21 cellular contexts compared by ENCODE assay signal in the genomic region with DNA sequence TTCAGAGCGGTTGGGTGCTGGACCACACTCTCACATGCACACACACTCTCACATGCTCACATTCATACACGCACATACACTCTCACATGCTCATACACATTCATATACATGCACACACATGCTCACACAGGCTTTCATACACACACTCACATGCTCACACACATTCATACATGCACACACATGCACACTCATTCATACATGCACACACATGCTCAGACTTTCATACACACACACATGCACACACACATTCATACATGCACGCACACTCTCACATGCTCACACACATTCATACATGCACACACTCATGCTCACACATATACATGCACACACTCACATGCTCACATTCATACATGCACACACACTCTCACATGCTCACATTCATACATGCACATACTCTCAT. TPM values are rescaled to one million over a fixed set of nuclear protein-coding genes. Genes with fewer than 3 reads are reported as not detected.
DNase-seq lines count a peak whose midpoint lies in the region; ATAC-seq, FAIRE-seq and TF ChIP-seq lines count a peak whose summit lies in the region.
"Had no signal": no experiment of that assay in that cellular context is flagged by ENCODE, and none has a peak within 500 bp of the region (broad histone marks: within the 10 kb centered on the region; RNA-seq: fewer than 3 reads in every experiment).

No MANE protein-coding gene starts in this region.

- H2BK5ac ChIP-seq in IMR-90 (ENCODE audit: low read depth, low read length, poor library complexity, severe bottlenecking) = no peak overlapping the region
- no peak overlapping the region for H2BK5ac ChIP-seq in trophoblast cell (ENCODE audit: low read depth, low read length, poor library complexity)

- H2BK120ac ChIP-seq in IMR-90 (ENCODE audit: low read depth, low read length) (0 out of 2 replicates have a peak overlapping the region, but pooled peaks have one; percentile 7), trophoblast cell (ENCODE audit: insufficient read depth, low read length, poor library complexity) (no peak overlapping the region)

- no TSS peak for BruUV-seq in IMR-90 (replicated peaks; lab: Mats Ljungman, UMichigan)

- H2AFZ ChIP-seq in IMR-90 (replicated peaks; ENCODE audit: low read length, poor library complexity) (no peak overlapping the region), trophoblast cell (ENCODE audit: insufficient read depth, low read length, poor library complexity) (no peak overlapping the region)
- H2AFZ ChIP-seq: GM23248 had no signal

- H4K91ac ChIP-seq in IMR-90 (ENCODE audit: insufficient read depth, low read depth, low read length) (no peak overlapping the region), trophoblast cell (ENCODE audit: low read depth, low read length) (no peak overlapping the region)

- no peak overlapping the region for H4K12ac ChIP-seq in trophoblast cell (ENCODE audit: low read depth, low read length)

- H2AK9ac ChIP-seq in IMR-90 (replicated peaks; ENCODE audit: low read depth, low read length, poor library complexity) = no peak overlapping the region

- H3K23ac ChIP-seq in IMR-90 (ENCODE audit: low read depth, low read length) (no peak overlapping the region), trophoblast cell (ENCODE audit: low read length) (peak overlapping the region; percentile 3)

- H3K4me2 ChIP-seq in IMR-90 (ENCODE audit: low read depth, low read length) = no peak overlapping the region
- H3K4me2 ChIP-seq in trophoblast cell (ENCODE audit: low read length) = no peak overlapping the region

- TF ChIP-seq POLR2A in IMR-90 (IDR thresholded peaks at IDR 0.05; ENCODE audit: low read depth, low read length) = no peak

- no peak overlapping the region for H2BK20ac ChIP-seq in IMR-90 (ENCODE audit: low read depth, low read length)

- intact Hi-C loops in IMR-90 (cut with micrococcal nuclease) = no loop called here

- H3K27me3 ChIP-seq in IMR-90 (ENCODE audit: control insufficient read depth, insufficient read depth, low read length) = no peaks in the 10 kb centered on the region
- H3K27me3 ChIP-seq in bronchial epithelial cell (ENCODE audit: control insufficient read depth, insufficient read depth, low read length) = no peaks in the 10 kb centered on the region
- no peaks in the 10 kb centered on the region for H3K27me3 ChIP-seq in trophoblast cell (ENCODE audit: insufficient read depth, low read length)

- H4K5ac ChIP-seq in IMR-90 (ENCODE audit: low read depth, low read length) = no peak overlapping the region

- dilution Hi-C loops in IMR-90 (cut with HindIII; ENCODE audit: low sequenced_read_pairs, unreplicated experiment) = no loop called here

- H2AK5ac ChIP-seq in IMR-90 (ENCODE audit: low read depth, low read length) (peak overlapping the region; percentile 31; the same call in 1 of the 2 replicates), trophoblast cell (ENCODE audit: low read length) (no peak overlapping the region)

- peak overlapping the region; percentile 39; the same call in 1 of the 2 replicates for H3K27ac ChIP-seq in C4-2B
- no peak overlapping the region for H3K27ac ChIP-seq in IMR-90 (ENCODE audit: insufficient read depth, low read length)
- no peak overlapping the region for H3K27ac ChIP-seq in trophoblast cell (ENCODE audit: low read depth, low read length)
- H3K27ac ChIP-seq: GM23248, HL-60 had no signal

- H3K36me3 ChIP-seq in IMR-90 (ENCODE audit: control insufficient read depth, insufficient read depth, low read length) (no peaks in the 10 kb centered on the region), bronchial epithelial cell (ENCODE audit: control insufficient read depth, insufficient read depth, low read length) (no peaks in the 10 kb centered on the region), trophoblast cell (ENCODE audit: control insufficient read depth in 1 of 2, insufficient read depth in 2 of 2, low read length in 2 of 2) (no peaks in the 10 kb centered on the region)
- H3K36me3 ChIP-seq: HAP-1 had no signal

- H3K79me2 ChIP-seq in trophoblast cell (ENCODE audit: control insufficient read depth, insufficient read depth, low read length, poor library complexity) = no peaks in the 10 kb centered on the region

- H3K4me1 ChIP-seq in IMR-90 (ENCODE audit: control insufficient read depth, insufficient read depth, low read length) = peaks cover 2% of the 10 kb centered on the region; the same call in 1 of the 2 replicates
- H3K4me1 ChIP-seq in trophoblast cell (ENCODE audit: control insufficient read depth in 1 of 2, insufficient read depth in 2 of 2, low read length in 2 of 2) = peaks cover 0 to 5% of the 10 kb centered on the region in 2 experiments

- no peaks in the 10 kb centered on the region for H3K9me3 ChIP-seq in IMR-90 (ENCODE audit: control insufficient read depth, insufficient read depth, low read length)
- no peaks in the 10 kb centered on the region for H3K9me3 ChIP-seq in trophoblast cell (ENCODE audit: insufficient read depth, low read depth, low read length)
- H3K9me3 ChIP-seq: HAP-1 had no signal

- H4K8ac ChIP-seq in IMR-90 (ENCODE audit: low read depth in 2 of 2, low read length in 2 of 2) (no peak overlapping the region), trophoblast cell (ENCODE audit: low read depth, low read length) (no peak overlapping the region)

- ATAC-seq in IMR-90 (ENCODE audit: low read depth) (no peak), HG03354 (IDR thresholded peaks at IDR 0.05; ENCODE audit: poor library complexity, severe bottlenecking, unreplicated experiment) (no peak)

- H3K14ac ChIP-seq in IMR-90 (replicated peaks; ENCODE audit: low read depth, low read length) (peak overlapping the region; percentile 1; the same call in 1 of the 2 replicates), trophoblast cell (ENCODE audit: low read length) (no peak overlapping the region)

- no peak for TF ChIP-seq CTCF in C4-2B (conservative IDR thresholded peaks at IDR 0.05)
- TF ChIP-seq CTCF in IMR-90 (conservative IDR thresholded peaks at IDR 0.05; ENCODE audit: low read depth, low read length) = no peak
- no peak for TF ChIP-seq CTCF in bronchial epithelial cell (IDR thresholded peaks at IDR 0.05; ENCODE audit: insufficient read depth, low read length, severe bottlenecking)

- H3K4me3 ChIP-seq in IMR-90 (ENCODE audit: insufficient read depth, low read depth, low read length) (no peak overlapping the region), bronchial epithelial cell (ENCODE audit: low read depth, low read length) (no peak overlapping the region), trophoblast cell (ENCODE audit: low read depth, low read length) (no peak overlapping the region)
- H3K4me3 ChIP-seq: GM23248, HAP-1 had no signal

- WGBS in IMR-90 (ENCODE audit: extremely low coverage in 2 of 2, insufficient read length in 1 of 2), 2 experiments = 72% methylated on average over 3 of the region's 3 CpGs; no CpG with 5 or more reads in 1 of the 2 experiments
- WGBS in trophoblast cell (ENCODE audit: extremely low coverage, insufficient coverage, insufficient read length) = no CpG with 5 or more reads among the region's 3 CpGs

- no peaks in the 10 kb centered on the region for H4K20me1 ChIP-seq in IMR-90 (ENCODE audit: insufficient read depth, low read length)

- in situ Hi-C loops in IMR-90 (cut with MboI; ENCODE audit: low sequenced_read_pairs) = no loop called here

- no peak overlapping the region for H2BK15ac ChIP-seq in IMR-90 (ENCODE audit: low read depth, low read length)

- H3K9ac ChIP-seq in IMR-90 (ENCODE audit: low read depth, low read length) (no peak overlapping the region), trophoblast cell (ENCODE audit: low read length) (no peak overlapping the region)
- H3K9ac ChIP-seq: GM23248 had no signal

- H3K18ac ChIP-seq in IMR-90 (ENCODE audit: low read depth, low read length) = peak overlapping the region; percentile 20; the same call in 1 of the 2 replicates
- H3K18ac ChIP-seq in trophoblast cell (ENCODE audit: low read length) = no peak overlapping the region

- peak; percentile 91 for FAIRE-seq in bronchial epithelial cell (lab: Jason Lieb, UNC)
- FAIRE-seq: A204.1, G401.6, GM18507 had no signal

- CTCF ChIA-PET in IMR-90 (lab: Yijun Ruan, JAX) = no interaction called here

- H3K4ac ChIP-seq in IMR-90 (ENCODE audit: low read depth, low read length) (no peak overlapping the region), trophoblast cell (ENCODE audit: low read depth, low read length) (no peak overlapping the region)

- TF ChIP-seq RAD21 in IMR-90 (IDR thresholded peaks at IDR 0.05; ENCODE audit: low read length) = no peak

- H3K9me1 ChIP-seq in IMR-90 (ENCODE audit: insufficient read depth, low read length) = peaks cover 6% of the 10 kb centered on the region

- DNase-seq in IMR-90 (no peak), bronchial epithelial cell (ENCODE audit: low read depth) (no peak), trophoblast cell (no peak), islet precursor cell (no peak)
- no peak for DNase-seq in activated CD4-positive, CD25-positive, alpha-beta regulatory T cell treated with anti-CD3 and anti-CD28 coated beads, Interleukin-2, amount 50 U/mL, for 72 hours
- DNase-seq: CD4-positive, alpha-beta T cell; DMS153; GM23248; Karpas-422; NCI-H1417; NCI-H187; NCI-H446; NCI-H526 treated with DMSO at 0.1 percent for 48 hours; Right ventricle myocardium superior had no signal

- POLR2A ChIA-PET in IMR-90 (lab: Charles Lee; ENCODE audit: unreplicated experiment) = no interaction called here

- no peak overlapping the region for H3K56ac ChIP-seq in IMR-90 (ENCODE audit: extremely low read depth, insufficient read depth, low read length)

- no peaks in the 10 kb centered on the region for H3K79me1 ChIP-seq in IMR-90 (ENCODE audit: low read depth in 1 of 2, low read length in 2 of 2)
- H3K79me1 ChIP-seq in trophoblast cell (ENCODE audit: low read length) = no peaks in the 10 kb centered on the region

- no peak overlapping the region for H2BK12ac ChIP-seq in trophoblast cell (ENCODE audit: low read length)

TF ChIP-seq in IMR-90, 13 proteins besides CTCF, POLR2A, EP300 and RAD21:
- no peak for TF ChIP-seq MXI1 (IDR thresholded peaks at IDR 0.05; ENCODE audit: borderline replicate concordance, low read depth, low read length)
TF ChIP-seq in IMR-90: peak in this region for 0.

RNA-seq across cellular contexts. Expression of gene CD55, which starts 6.0 kb away (rescaled TPM):
- 6.6 and 9.7 TPM in 2 replicates for total RNA-seq in IMR-90 (2012; rRNA removed)
- 11.5 and 11.6 TPM in 2 replicates for polyA plus RNA-seq in IMR-90 (2012; rRNA removed)
- polyA plus RNA-seq in IMR-90 (2012; cell fraction: cytosol; rRNA removed) = 5.7 and 11.0 TPM in 2 replicates
- 1.7 and 7.2 TPM in 2 replicates for polyA plus RNA-seq in IMR-90 (2012; cell fraction: nucleus; rRNA removed; ENCODE audit: low replicate concordance)
- total RNA-seq in bronchial epithelial cell = 63.4 and 85.3 TPM in 2 replicates
- polyA plus RNA-seq in trophoblast cell (2013) = 174 and 177 TPM in 2 replicates
